In genomic region chr2:44778671-44779476, GRCh38 we compare ENCODE assay signal across 8 cellular contexts.
DNase-seq lines count a peak whose midpoint lies in the region; ATAC-seq and TF ChIP-seq lines count a peak whose summit lies in the region.

No MANE protein-coding gene starts in this region.

- H3K27ac ChIP-seq in trophoblast cell (ENCODE audit: low read depth, low read length): no peak overlapping the region
- no peak overlapping the region for H3K27ac ChIP-seq in stomach

- H3K9ac ChIP-seq in trophoblast cell (ENCODE audit: low read length): no peak overlapping the region

- H2AK5ac ChIP-seq in trophoblast cell (ENCODE audit: low read length): no peak overlapping the region

- TF ChIP-seq CTCF in stomach (IDR thresholded peaks at IDR 0.05): no peak

- no peak overlapping the region for H4K8ac ChIP-seq in trophoblast cell (ENCODE audit: low read depth, low read length)

- no peaks in the 10 kb centered on the region for H3K79me1 ChIP-seq in trophoblast cell (ENCODE audit: low read length)

- no peaks in the 10 kb centered on the region for H3K9me3 Mint-ChIP-seq in activated naive CD4-positive, alpha-beta T cell treated with anti-CD3 and anti-CD28 coated beads, Interleukin-2, amount 10 ng/mL, durations not matched to agents 7 days and 5 days

- H3K4me1 ChIP-seq in trophoblast cell (ENCODE audit: control insufficient read depth in 1 of 2, insufficient read depth in 2 of 2, low read length in 2 of 2) (peaks cover 4 to 10% of the 10 kb centered on the region in 2 experiments), stomach (peaks cover 6 to 30% (median 25%) of the 10 kb centered on the region in 4 donors)

- no peak overlapping the region for H2AFZ ChIP-seq in trophoblast cell (ENCODE audit: insufficient read depth, low read length, poor library complexity)

- intact Hi-C loops in stomach (cut with DNase I; ENCODE audit: low total_unique reads): no loop called here

- H3K36me3 ChIP-seq in trophoblast cell (ENCODE audit: control insufficient read depth in 1 of 2, insufficient read depth in 2 of 2, low read length in 2 of 2): no peaks in the 10 kb centered on the region
- H3K36me3 ChIP-seq in stomach: peaks cover 0 to 6% (median 0%) of the 10 kb centered on the region in 4 donors

- no peaks in the 10 kb centered on the region for H3K36me3 Mint-ChIP-seq in activated naive CD4-positive, alpha-beta T cell treated with anti-CD3 and anti-CD28 coated beads, Interleukin-2, amount 10 ng/mL, durations not matched to agents 7 days and 5 days

- H3K4me1 Mint-ChIP-seq in activated naive CD4-positive, alpha-beta T cell treated with anti-CD3 and anti-CD28 coated beads, Interleukin-2, amount 10 ng/mL, durations not matched to agents 7 days and 5 days: no peaks in the 10 kb centered on the region

- no peak overlapping the region for H3K14ac ChIP-seq in trophoblast cell (ENCODE audit: low read length)

- no peak overlapping the region for H3K4me3 Mint-ChIP-seq in activated naive CD4-positive, alpha-beta T cell treated with anti-CD3 and anti-CD28 coated beads, Interleukin-2, amount 10 ng/mL, durations not matched to agents 7 days and 5 days

- H3K23ac ChIP-seq in trophoblast cell (ENCODE audit: low read length): peak overlapping the region; percentile 19

- WGBS in trophoblast cell (ENCODE audit: extremely low coverage, insufficient coverage, insufficient read length): no CpG with 5 or more reads among the region's 20 CpGs
- 63 to 83% (median 80%) methylated on average over 20 of the region's 20 CpGs for WGBS in stomach, 5 donors

- H3K27ac Mint-ChIP-seq in activated naive CD4-positive, alpha-beta T cell treated with anti-CD3 and anti-CD28 coated beads, Interleukin-2, amount 10 ng/mL, durations not matched to agents 7 days and 5 days: no peak overlapping the region

- H4K91ac ChIP-seq in trophoblast cell (ENCODE audit: low read depth, low read length): no peak overlapping the region

- H3K27me3 Mint-ChIP-seq in activated naive CD4-positive, alpha-beta T cell treated with anti-CD3 and anti-CD28 coated beads, Interleukin-2, amount 10 ng/mL, durations not matched to agents 7 days and 5 days: peaks cover 14% of the 10 kb centered on the region

- H3K27me3 ChIP-seq in trophoblast cell (ENCODE audit: insufficient read depth, low read length): peaks cover 2% of the 10 kb centered on the region
- no peaks in the 10 kb centered on the region for H3K27me3 ChIP-seq in stomach

- TF ChIP-seq POLR2A in stomach (IDR thresholded peaks at IDR 0.05): no peak

- CTCF ChIA-PET in activated naive CD4-positive, alpha-beta T cell treated with anti-CD3 and anti-CD28 coated beads, Interleukin-2, amount 10 ng/mL, durations not matched to agents 7 days and 5 days (lab: Charles Lee): no interaction called here

- no peaks in the 10 kb centered on the region for H3K79me2 ChIP-seq in trophoblast cell (ENCODE audit: control insufficient read depth, insufficient read depth, low read length, poor library complexity)

- no peak overlapping the region for H3K18ac ChIP-seq in trophoblast cell (ENCODE audit: low read length)

- no peak for TF ChIP-seq EP300 in stomach (IDR thresholded peaks at IDR 0.05)

- H2BK120ac ChIP-seq in trophoblast cell (ENCODE audit: insufficient read depth, low read length, poor library complexity): no peak overlapping the region

- H2BK12ac ChIP-seq in trophoblast cell (ENCODE audit: low read length): no peak overlapping the region

- DNase-seq in GM19238 (ENCODE audit: insufficient read length, low spot score): peak; percentile 79
- peak; percentile 84 for DNase-seq in RPMI8226
- no peak for DNase-seq in trophoblast cell
- no peak for DNase-seq in amygdala (lab: John Stamatoyannopoulos, UW)
- DNase-seq in activated naive CD4-positive, alpha-beta T cell treated with anti-CD3 and anti-CD28 coated beads, Interleukin-2, amount 10 ng/mL, durations not matched to agents 7 days and 5 days: no peak
- DNase-seq in stomach: no peak
- no peak for DNase-seq in NCI-H524 (lab: John Stamatoyannopoulos, UW)

- peak; percentile 85 for ATAC-seq in HG02970 (IDR thresholded peaks at IDR 0.05; ENCODE audit: low FRiP score, unreplicated experiment)

- no peaks in the 10 kb centered on the region for H3K9me3 ChIP-seq in trophoblast cell (ENCODE audit: insufficient read depth, low read depth, low read length)
- H3K9me3 ChIP-seq in stomach: peaks cover 0 to 15% (median 6%) of the 10 kb centered on the region in 4 donors

- H3K4me2 ChIP-seq in trophoblast cell (ENCODE audit: low read length): peak overlapping the region; percentile 35

- no peak overlapping the region for H3K4me3 ChIP-seq in trophoblast cell (ENCODE audit: low read depth, low read length)
- no peak overlapping the region for H3K4me3 ChIP-seq in stomach

- H3K4ac ChIP-seq in trophoblast cell (ENCODE audit: low read depth, low read length): no peak overlapping the region

- H2BK5ac ChIP-seq in trophoblast cell (ENCODE audit: low read depth, low read length, poor library complexity): no peak overlapping the region

- no peak overlapping the region for H4K12ac ChIP-seq in trophoblast cell (ENCODE audit: low read depth, low read length)

Comparison
In these comparisons a context has a peak if more than half of its experiments do, and no peak if none do; other contexts are left out.
1. DNase-seq: peak in GM19238 (single experiment) and RPMI8226 (single experiment); none in trophoblast cell (0 of 2), amygdala (0 of 56), activated naive CD4-positive, alpha-beta T cell treated with anti-CD3 and anti-CD28 coated beads, Interleukin-2, amount 10 ng/mL, durations not matched to agents 7 days and 5 days (single experiment), stomach (single experiment) and NCI-H524 (0 of 2).